Comparison of ENCODE assay signal across 11 cellular contexts in genomic region chr19:46926201-46927071, GRCh38.
A peak's percentile ranks its signal among the peaks of the same experiment; 100 is the strongest.
DNase-seq lines count a peak whose midpoint lies in the region; ATAC-seq and TF ChIP-seq lines count a peak whose summit lies in the region.
"Had no signal": no experiment of that assay in that cellular context is flagged by ENCODE, and none has a peak within 500 bp of the region (broad histone marks: within the 10 kb centered on the region; RNA-seq: fewer than 3 reads in every experiment).

No MANE protein-coding gene starts in this region.

- H3K4me3 ChIP-seq in testis: no peak overlapping the region

- H3K9me3 ChIP-seq in testis: no peaks in the 10 kb centered on the region
- H3K9me3 ChIP-seq: thoracic aorta had no signal

- H3K36me3 ChIP-seq in testis (ENCODE audit: low read depth, missing control alignments): no peaks in the 10 kb centered on the region

- DNase-seq in NCI-H1417 (lab: John Stamatoyannopoulos, UW) (peak in 2 of 3 experiments; percentile 10 to 59), NCI-H1417 treated with DMSO at 0.1 percent for 48 hours (lab: John Stamatoyannopoulos, UW) (no peak), left ventricle myocardium superior (no peak), superior temporal gyrus (ENCODE audit: extremely low spot score) (peak; percentile 94), testis (no peak), kidney tubule cell (ENCODE audit: low spot score) (no peak), islet precursor cell (no peak)
- DNase-seq: NCI-H1105 treated with DMSO at 0.1 percent for 48 hours, T-helper 2 cell had no signal

- peak; percentile 48 for ATAC-seq in left ventricle myocardium superior

- intact Hi-C loops in left ventricle myocardium superior (cut with micrococcal nuclease): no loop called here
- intact Hi-C loops in testis (cut with DNase I; ENCODE audit: low total_unique reads): no loop called here

- no peak for TF ChIP-seq CTCF in testis (IDR thresholded peaks at IDR 0.05)

- 73 to 81% methylated on average over 8 of the region's 8 CpGs for WGBS in testis, 2 donors

- TF ChIP-seq POLR2A in testis (IDR thresholded peaks at IDR 0.05): no peak

- H3K27me3 ChIP-seq in testis: no peaks in the 10 kb centered on the region

- peaks cover 19% of the 10 kb centered on the region for H3K4me1 ChIP-seq in testis

- H3K27ac ChIP-seq in angular gyrus (ENCODE audit: low read depth, low read length): peak overlapping the region; percentile 96
- H3K27ac ChIP-seq in testis: no peak overlapping the region

Comparison
In these comparisons a context has a peak if more than half of its experiments do, and no peak if none do; other contexts are left out.
1. DNase-seq: peak in NCI-H1417 (2 of 3) and superior temporal gyrus (single experiment); none in NCI-H1417 treated with DMSO at 0.1 percent for 48 hours (single experiment), left ventricle myocardium superior (single experiment), testis (single experiment), kidney tubule cell (single experiment) and islet precursor cell (single experiment).